In genomic region chr15:44574734-44575133, GRCh38 we compare ENCODE assay signal across 27 cellular contexts. TPM values are rescaled to one million over a fixed set of nuclear protein-coding genes. Genes with fewer than 3 reads are reported as not detected.
DNase-seq lines count a peak whose midpoint lies in the region; ATAC-seq and TF ChIP-seq lines count a peak whose summit lies in the region.
"Had no signal": no experiment of that assay in that cellular context is flagged by ENCODE, and none has a peak within 500 bp of the region (broad histone marks: within the 10 kb centered on the region; RNA-seq: fewer than 3 reads in every experiment).

No MANE protein-coding gene starts in this region.

- no peak for TF ChIP-seq POLR2A in ovary (IDR thresholded peaks at IDR 0.05)

- peaks cover 12% of the 10 kb centered on the region for H3K4me1 Mint-ChIP-seq in activated naive CD8-positive, alpha-beta T cell treated with anti-CD3 and anti-CD28 coated beads, Interleukin-2, amount 10 ng/mL, durations not matched to agents 7 days and 5 days

- TF ChIP-seq CTCF in left ventricle myocardium inferior (IDR thresholded peaks at IDR 0.05; ENCODE audit: borderline replicate concordance), result no peak
- TF ChIP-seq CTCF in parathyroid adenoma (IDR thresholded peaks at IDR 0.05), result no peak
- TF ChIP-seq CTCF in ovary (IDR thresholded peaks at IDR 0.05), result no peak

- no peak overlapping the region for H2AFZ ChIP-seq in parathyroid adenoma

- WGBS in ovary, 3 donors, result 73 to 89% (median 81%) methylated on average over 1 of the region's 1 CpG

- H3K27ac ChIP-seq in left ventricle myocardium inferior (replicated peaks), result no peak overlapping the region
- no peak overlapping the region for H3K27ac ChIP-seq in parathyroid adenoma
- no peak overlapping the region for H3K27ac ChIP-seq in ovary
- H3K27ac ChIP-seq: C4-2B, coronary artery, esophagus muscularis mucosa, heart right ventricle, thyroid gland, vagina had no signal

- no peak overlapping the region for H3K9ac ChIP-seq in parathyroid adenoma
- H3K9ac ChIP-seq: SK-N-SH had no signal

- peak overlapping the region; percentile 57 for H3K27ac Mint-ChIP-seq in activated naive CD8-positive, alpha-beta T cell treated with anti-CD3 and anti-CD28 coated beads, Interleukin-2, amount 10 ng/mL, durations not matched to agents 7 days and 5 days
- H3K27ac Mint-ChIP-seq: stimulated activated naive CD8-positive, alpha-beta T cell treated with anti-CD3 and anti-CD28 coated beads, Interleukin-15, Interleukin-2, amounts not matched to agents 100 ng/mL and 50 ng/mL, for 24 hours had no signal

- H3K4me3 ChIP-seq in left ventricle myocardium inferior (no peak overlapping the region), parathyroid adenoma (ENCODE audit: low read depth, low read length) (no peak overlapping the region), ovary (no peak overlapping the region)
- H3K4me3 ChIP-seq: coronary artery, esophagus muscularis mucosa, heart right ventricle, MG63, thyroid gland, vagina had no signal

- H3K79me2 ChIP-seq in parathyroid adenoma, result no peaks in the 10 kb centered on the region

- POLR2A ChIA-PET in activated naive CD8-positive, alpha-beta T cell treated with anti-CD3 and anti-CD28 coated beads, Interleukin-2, amount 10 ng/mL, durations not matched to agents 7 days and 5 days (lab: Charles Lee), result interaction anchor here (0.8 kb wide), 1 partner anchor 38 kb away, joined by 3 read pairs; the partner anchor contains the start of gene EIF3J

- H3K4me1 ChIP-seq in left ventricle myocardium inferior (peaks cover 18% of the 10 kb centered on the region), parathyroid adenoma (peaks cover 4% of the 10 kb centered on the region), ovary (ENCODE audit: insufficient read depth) (no peaks in the 10 kb centered on the region)
- H3K4me1 ChIP-seq: vagina had no signal

- no peak for TF ChIP-seq EP300 in ovary (IDR thresholded peaks at IDR 0.05)

- H3K4me3 Mint-ChIP-seq in activated naive CD8-positive, alpha-beta T cell treated with anti-CD3 and anti-CD28 coated beads, Interleukin-2, amount 10 ng/mL, durations not matched to agents 7 days and 5 days, result no peak overlapping the region
- H3K4me3 Mint-ChIP-seq: stimulated activated naive CD8-positive, alpha-beta T cell treated with anti-CD3 and anti-CD28 coated beads, Interleukin-15, Interleukin-2, amounts not matched to agents 100 ng/mL and 50 ng/mL, for 24 hours had no signal

- H3K27me3 ChIP-seq in left ventricle myocardium inferior (ENCODE audit: low read depth), result no peaks in the 10 kb centered on the region
- no peaks in the 10 kb centered on the region for H3K27me3 ChIP-seq in parathyroid adenoma (ENCODE audit: control insufficient read depth, insufficient read depth, low read length)
- H3K27me3 ChIP-seq in ovary, result no peaks in the 10 kb centered on the region
- H3K27me3 ChIP-seq: esophagus muscularis mucosa, heart right ventricle, MG63, thyroid gland, vagina had no signal

- intact Hi-C loops in Right ventricle myocardium inferior (cut with DNase I) (no loop called here), left ventricle myocardium inferior (cut with micrococcal nuclease) (no loop called here), ovary (cut with DNase I) (no loop called here)

- no peak for DNase-seq in Right ventricle myocardium inferior (ENCODE audit: missing footprints)
- no peak for DNase-seq in left ventricle myocardium inferior
- peak; percentile 26 for DNase-seq in RPMI8226
- DNase-seq in activated naive CD8-positive, alpha-beta T cell treated with anti-CD3 and anti-CD28 coated beads, Interleukin-2, amount 10 ng/mL, durations not matched to agents 7 days and 5 days, result no peak
- no peak for DNase-seq in ovary
- DNase-seq: activated CD4-positive, alpha-beta T cell treated with anti-CD3 and anti-CD28 coated beads, Interleukin-2, amount 50 U/mL, for 1 hour; aorta; foreskin melanocyte; heart right ventricle; KBM-7; mammary epithelial cell; MG63; NCI-H1417; NCI-H2081; NCI-H226; NCI-H774; SK-N-SH; T-helper 9 cell; thyroid gland had no signal

- ATAC-seq in Right ventricle myocardium inferior (peak; percentile 35), HG02970 (IDR thresholded peaks at IDR 0.05; ENCODE audit: low FRiP score, unreplicated experiment) (no peak), HG03457 (IDR thresholded peaks at IDR 0.05; ENCODE audit: unreplicated experiment) (no peak)
- ATAC-seq in activated naive CD8-positive, alpha-beta T cell treated with anti-CD3 and anti-CD28 coated beads, Interleukin-2, amount 10 ng/mL, durations not matched to agents 7 days and 5 days (ENCODE audit: low read depth), result no peak

- no peaks in the 10 kb centered on the region for H3K27me3 Mint-ChIP-seq in activated naive CD8-positive, alpha-beta T cell treated with anti-CD3 and anti-CD28 coated beads, Interleukin-2, amount 10 ng/mL, durations not matched to agents 7 days and 5 days
- H3K27me3 Mint-ChIP-seq: stimulated activated naive CD8-positive, alpha-beta T cell treated with anti-CD3 and anti-CD28 coated beads, Interleukin-15, Interleukin-2, amounts not matched to agents 100 ng/mL and 50 ng/mL, for 24 hours had no signal

- H3K9me3 ChIP-seq in left ventricle myocardium inferior (replicated peaks) (no peaks in the 10 kb centered on the region), parathyroid adenoma (ENCODE audit: control insufficient read depth, low read length) (no peaks in the 10 kb centered on the region), ovary (no peaks in the 10 kb centered on the region)
- H3K9me3 ChIP-seq: esophagus muscularis mucosa, heart right ventricle, MG63, SK-N-SH, thyroid gland, vagina had no signal

- H3K36me3 ChIP-seq in left ventricle myocardium inferior, result peaks cover 44% of the 10 kb centered on the region
- no peaks in the 10 kb centered on the region for H3K36me3 ChIP-seq in parathyroid adenoma (ENCODE audit: control insufficient read depth, insufficient read depth, low read length)
- no peaks in the 10 kb centered on the region for H3K36me3 ChIP-seq in ovary

- peak overlapping the region; percentile 51 for H3K4me2 ChIP-seq in parathyroid adenoma (ENCODE audit: low read length)
- H3K4me2 ChIP-seq: SK-N-SH had no signal

- no peaks in the 10 kb centered on the region for H3K9me3 Mint-ChIP-seq in activated naive CD8-positive, alpha-beta T cell treated with anti-CD3 and anti-CD28 coated beads, Interleukin-2, amount 10 ng/mL, durations not matched to agents 7 days and 5 days
- H3K9me3 Mint-ChIP-seq: stimulated activated naive CD8-positive, alpha-beta T cell treated with anti-CD3 and anti-CD28 coated beads, Interleukin-15, Interleukin-2, amounts not matched to agents 100 ng/mL and 50 ng/mL, for 24 hours had no signal

- peaks cover 21% of the 10 kb centered on the region for H3K36me3 Mint-ChIP-seq in activated naive CD8-positive, alpha-beta T cell treated with anti-CD3 and anti-CD28 coated beads, Interleukin-2, amount 10 ng/mL, durations not matched to agents 7 days and 5 days

RNA-seq across cellular contexts. Expression of gene EIF3J, which starts 37.8 kb away (rescaled TPM):
- total RNA-seq in Right ventricle myocardium inferior (104 TPM), left ventricle myocardium inferior (83.5 TPM), ovary (10 to 100 TPM; 27.6 to 62.6 (median 49.0) TPM)
- total RNA-seq in activated naive CD8-positive, alpha-beta T cell treated with anti-CD3 and anti-CD28 coated beads, Interleukin-2, amount 10 ng/mL, durations not matched to agents 7 days and 5 days, result 10 to 100 TPM; 63.6 to 69.0 TPM
- 10 to 100 TPM; 27.0 to 65.3 TPM for polyA plus RNA-seq in ovary
